ENCODE assay signal across 13 cellular contexts in the genomic region with DNA sequence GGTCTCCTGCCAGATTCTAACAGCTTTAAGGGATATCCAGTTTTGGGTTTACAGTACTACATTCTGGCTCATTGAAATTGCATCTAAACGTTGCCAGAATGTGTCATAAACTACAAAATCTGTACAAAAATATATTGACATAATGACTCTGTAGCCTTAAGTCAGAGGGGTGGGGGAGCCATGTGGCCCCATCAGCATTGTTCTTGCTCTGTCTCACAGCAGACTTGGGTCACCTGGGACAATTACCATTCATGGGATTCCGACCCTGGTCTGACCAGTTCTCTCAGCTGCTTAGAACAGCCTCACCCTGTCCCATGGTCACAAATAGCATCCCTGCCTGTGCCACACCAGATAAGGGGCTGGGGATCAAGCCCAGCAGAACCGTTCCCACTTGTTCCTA. TPM values are rescaled to one million over a fixed set of nuclear protein-coding genes. Genes with fewer than 3 reads are reported as not detected.
DNase-seq lines count a peak whose midpoint lies in the region; ATAC-seq, FAIRE-seq and TF ChIP-seq lines count a peak whose summit lies in the region.
"Had no signal": no experiment of that assay in that cellular context is flagged by ENCODE, and none has a peak within 500 bp of the region (broad histone marks: within the 10 kb centered on the region; RNA-seq: fewer than 3 reads in every experiment).

No MANE protein-coding gene starts in this region.

- H3K9me3 ChIP-seq in liver (ENCODE audit: control insufficient read depth in 4 of 4, low read length in 3 of 4) (no peaks in the 10 kb centered on the region), HepG2 (ENCODE audit: low read length) (no peaks in the 10 kb centered on the region), mucosa of rectum (ENCODE audit: control insufficient read depth in 2 of 2, low read length in 2 of 2) (no peaks in the 10 kb centered on the region), vagina (no peaks in the 10 kb centered on the region), testis (no peaks in the 10 kb centered on the region)
- H3K9me3 ChIP-seq: neutrophil had no signal

- intact Hi-C loops in HepG2 (cut with micrococcal nuclease; ENCODE audit: unreplicated experiment): no loop called here
- intact Hi-C loops in vagina (cut with DNase I): no loop called here
- intact Hi-C loops in testis (cut with DNase I; ENCODE audit: low total_unique reads): no loop called here

- H3K4me3 ChIP-seq in liver (ENCODE audit: low read depth in 1 of 3, low read length in 3 of 3) (no peak overlapping the region), HepG2 (replicated peaks in 1 of 3; ENCODE audit: insufficient read depth in 1 of 3, low read depth in 2 of 3, low read length in 3 of 3) (no peak overlapping the region), epithelial cell of esophagus (ENCODE audit: low read length) (no peak overlapping the region), mucosa of rectum (ENCODE audit: low read length in 2 of 2) (no peak overlapping the region), vagina (no peak overlapping the region), testis (no peak overlapping the region)

- POLR2A ChIA-PET in HepG2 (lab: Yijun Ruan, JAX): no interaction called here

- no peak for FAIRE-seq in HepG2 (lab: Jason Lieb, UNC)
- FAIRE-seq: G401.6 had no signal

- ATAC-seq in HepG2: no peak
- ATAC-seq in GM19397 (IDR thresholded peaks at IDR 0.05; ENCODE audit: unreplicated experiment): no peak

- TF ChIP-seq POLR2A in HepG2 (IDR thresholded peaks at IDR 0.05; ENCODE audit: insufficient read depth in 1 of 2, low read depth in 2 of 2, low read length in 2 of 2) (no peak), vagina (IDR thresholded peaks at IDR 0.05) (no peak), testis (IDR thresholded peaks at IDR 0.05) (no peak)

- DNase-seq in HepG2 (ENCODE audit: low spot score) (no peak), epithelial cell of esophagus (ENCODE audit: low read depth) (peak; percentile 44), vagina (ENCODE audit: extremely low spot score in 2 of 2) (no peak), cerebellar nuclear complex (lab: John Stamatoyannopoulos, UW) (no peak), testis (no peak)
- DNase-seq: activated CD4-positive, CD25-positive, alpha-beta regulatory T cell treated with anti-CD3 and anti-CD28 coated beads, Interleukin-2, amount 50 U/mL, for 72 hours; activated naive CD4-positive, alpha-beta T cell treated with Interleukin-2 at 50 U/mL for 16 hours; NCI-H524 had no signal

- H3K36me3 ChIP-seq in liver (ENCODE audit: control insufficient read depth in 4 of 4, insufficient read depth in 3 of 4, low read depth in 1 of 4, low read length in 3 of 4) (no peaks in the 10 kb centered on the region), HepG2 (replicated peaks in 1 of 2; ENCODE audit: control insufficient read depth in 1 of 2, insufficient read depth in 2 of 2, low read length in 2 of 2) (no peaks in the 10 kb centered on the region), mucosa of rectum (ENCODE audit: control insufficient read depth in 2 of 2, insufficient read depth in 2 of 2, low read length in 2 of 2) (no peaks in the 10 kb centered on the region), vagina (no peaks in the 10 kb centered on the region), testis (ENCODE audit: low read depth, missing control alignments) (no peaks in the 10 kb centered on the region)
- H3K36me3 ChIP-seq: neutrophil had no signal

- TF ChIP-seq CTCF in liver (IDR thresholded peaks at IDR 0.05; ENCODE audit: low read depth, low read length, missing input control) (no peak), HepG2 (CRISPR knock-in tag; IDR thresholded peaks at IDR 0.05) (no peak), epithelial cell of esophagus (IDR thresholded peaks at IDR 0.05; ENCODE audit: insufficient read depth, low read depth, low read length, missing control alignments) (no peak), vagina (IDR thresholded peaks at IDR 0.05) (no peak), testis (IDR thresholded peaks at IDR 0.05) (no peak)

- BruUV-seq in HepG2 (replicated peaks; lab: Mats Ljungman, UMichigan): no TSS peak

- H2AFZ ChIP-seq in HepG2 (ENCODE audit: low read length): no peak overlapping the region

- WGBS in liver: 69% methylated on average over 3 of the region's 3 CpGs
- whole genome bisulfite sequencing in HepG2 (ENCODE audit: low lambda C conversion rate): 23% methylated on average over 2 of the region's 3 CpGs
- WGBS in testis, 2 donors: 54 to 62% methylated on average over 3 of the region's 3 CpGs

- CTCF ChIA-PET in HepG2 (lab: Yijun Ruan, JAX; ENCODE audit: low intra/inter-chr PET ratio, low total read pairs): no interaction called here

- no peak overlapping the region for H3K9ac ChIP-seq in liver (ENCODE audit: low read depth in 1 of 2, low read length in 2 of 2)
- no peak overlapping the region for H3K9ac ChIP-seq in HepG2 (ENCODE audit: insufficient read depth, low read depth, low read length)
- no peak overlapping the region for H3K9ac ChIP-seq in mucosa of rectum (ENCODE audit: low read depth in 1 of 2, low read length in 2 of 2)

- no peaks in the 10 kb centered on the region for H4K20me1 ChIP-seq in HepG2 (ENCODE audit: insufficient read depth, low read length)

- TF ChIP-seq EP300 in HepG2 (IDR thresholded peaks at IDR 0.05; ENCODE audit: low read depth in 2 of 2, low read length in 2 of 2) (no peak), HepG2 (CRISPR knock-in tag; IDR thresholded peaks at IDR 0.05; ENCODE audit: borderline replicate concordance) (no peak)

- H3K4me1 ChIP-seq in liver (ENCODE audit: control insufficient read depth in 4 of 4, insufficient read depth in 4 of 4, low read length in 3 of 4): peaks cover 0 to 3% (median 0%) of the 10 kb centered on the region in 4 donors
- 0 out of 2 replicates have a peak, but pooled peaks cover 5% of the 10 kb centered on the region for H3K4me1 ChIP-seq in HepG2 (ENCODE audit: insufficient read depth, low read length)
- peaks cover 8% of the 10 kb centered on the region in 2 donors for H3K4me1 ChIP-seq in mucosa of rectum (ENCODE audit: control insufficient read depth in 2 of 2, insufficient read depth in 2 of 2, low read length in 2 of 2)
- H3K4me1 ChIP-seq in vagina: peaks cover 36% of the 10 kb centered on the region
- H3K4me1 ChIP-seq in testis: peaks cover 17% of the 10 kb centered on the region

- no peak overlapping the region for H3K4me2 ChIP-seq in HepG2 (ENCODE audit: low read depth, low read length)

- no peaks in the 10 kb centered on the region for H3K79me2 ChIP-seq in HepG2 (ENCODE audit: insufficient read depth, low read length)

- no peaks in the 10 kb centered on the region for H3K27me3 ChIP-seq in liver (ENCODE audit: control insufficient read depth in 4 of 4, insufficient read depth in 4 of 4, low read length in 3 of 4)
- no peaks in the 10 kb centered on the region; a peak in 1 of 5 replicates for H3K27me3 ChIP-seq in HepG2 (ENCODE audit: control insufficient read depth in 1 of 2, insufficient read depth in 2 of 2, low read length in 2 of 2)
- H3K27me3 ChIP-seq in mucosa of rectum (ENCODE audit: control insufficient read depth in 2 of 2, insufficient read depth in 2 of 2, low read length in 2 of 2): no peaks in the 10 kb centered on the region
- no peaks in the 10 kb centered on the region for H3K27me3 ChIP-seq in vagina
- H3K27me3 ChIP-seq in testis: no peaks in the 10 kb centered on the region
- H3K27me3 ChIP-seq: neutrophil had no signal

- in situ Hi-C loops in HepG2 (cut with HindIII; ENCODE audit: extremely low pct_ligation_motif_present, low pct_unique_long_range_greater_than_20kb): no loop called here

- TF ChIP-seq RAD21 in liver (IDR thresholded peaks at IDR 0.05) (no peak), HepG2 (CRISPR knock-in tag; IDR thresholded peaks at IDR 0.05) (no peak)

- H3K27ac ChIP-seq in liver (ENCODE audit: low read depth in 1 of 2, low read length in 2 of 2) (peak overlapping the region; percentile 1 to 72), HepG2 (ENCODE audit: extremely low read length, insufficient read depth, low read length) (no peak overlapping the region), mucosa of rectum (ENCODE audit: low read depth in 2 of 2, low read length in 2 of 2) (peak overlapping the region; percentile 62 to 71), vagina (peak overlapping the region; percentile 70), testis (peak overlapping the region in 1 of 2 donors; percentile 81)

TF ChIP-seq in liver, 16 proteins besides CTCF, POLR2A, EP300 and RAD21 (continues in another document):
- TF ChIP-seq FOXA1 (IDR thresholded peaks at IDR 0.05) (no peak), TAF1 (conservative IDR thresholded peaks at IDR 0.05) (no peak)

TF ChIP-seq in HepG2, 621 proteins besides CTCF, POLR2A, EP300 and RAD21 (continues in another document):
- TF ChIP-seq ISL2 (CRISPR knock-in tag; IDR thresholded peaks at IDR 0.05) (no peak), ZNF749 (CRISPR knock-in tag; IDR thresholded peaks at IDR 0.05; ENCODE audit: borderline replicate concordance) (no peak), ZNF501 (CRISPR knock-in tag; IDR thresholded peaks at IDR 0.05) (no peak)

RNA-seq across cellular contexts. Expression of a gene that starts 43.3 kb away (rescaled TPM):
- total RNA-seq in liver (10 to 100 TPM; 62.2 to 94.0 TPM), HepG2 (2016; rRNA removed; fragmentation: Illumina TruSeq; extraction: Trizol) (32.9 and 38.9 TPM in 2 replicates), vagina (161 TPM), testis (100 to 1,000 TPM; 133 to 173 TPM)
- polyA plus RNA-seq in liver (10 to 100 TPM in 1 of 2 donors, 1 to 10 TPM in 1; 7.9 to 13.3 TPM), HepG2 (2011; rRNA removed) (20.5 and 24.8 TPM in 2 replicates), testis (ENCODE audit: insufficient read depth, low read depth, low replicate concordance) (56.4 TPM)
- total RNA-seq in HepG2 (2016; cell fraction: cytosol; rRNA removed; fragmentation: Illumina TruSeq; extraction: Trizol; ENCODE audit: low read depth): 82.6 and 84.3 TPM in 2 replicates
- 30.1 and 34.1 TPM in 2 replicates for total RNA-seq in HepG2 (2016; cell fraction: insoluble cytoplasmic fraction; rRNA removed; fragmentation: Illumina TruSeq; extraction: Trizol)
- 30.2 and 31.1 TPM in 2 replicates for total RNA-seq in HepG2 (2016; cell fraction: membrane; rRNA removed; fragmentation: Illumina TruSeq; extraction: Trizol)
- 77.6 and 90.7 TPM in 2 replicates for total RNA-seq in HepG2 (2016; cell fraction: nucleus; rRNA removed; fragmentation: Illumina TruSeq; extraction: Trizol)
- 13.8 and 15.7 TPM in 2 replicates for polyA plus RNA-seq in HepG2 (2011; cell fraction: cytosol; rRNA removed)
- 28.2 and 34.1 TPM in 2 replicates for polyA plus RNA-seq in HepG2 (2011; cell fraction: nucleus; rRNA removed)
- polyA plus RNA-seq in HepG2 (2012): 19.0 and 20.9 TPM in 2 replicates
- 0.53 and 0.93 TPM in 2 replicates for polyA plus RNA-seq in HepG2 (2016; cell fraction: cytosol; fragmentation: Illumina TruSeq; extraction: Trizol; ENCODE audit: low read depth)
- polyA plus RNA-seq in HepG2 (2016; cell fraction: insoluble cytoplasmic fraction; fragmentation: Illumina TruSeq; extraction: Trizol; ENCODE audit: low read depth): 18.1 and 20.3 TPM in 2 replicates
- 2.4 and 2.8 TPM in 2 replicates for polyA plus RNA-seq in HepG2 (2016; cell fraction: membrane; fragmentation: Illumina TruSeq; extraction: Trizol; ENCODE audit: low read depth)
- 34.1 and 35.3 TPM in 2 replicates for polyA plus RNA-seq in HepG2 (2016; cell fraction: nucleus; fragmentation: Illumina TruSeq; extraction: Trizol; ENCODE audit: insufficient read depth, low read depth)
- polyA minus RNA-seq in HepG2 (2011; rRNA and poly(A)+ RNA removed; ENCODE audit: low replicate concordance): 56.3 and 75.4 TPM in 2 replicates
- polyA minus RNA-seq in HepG2 (2011; cell fraction: cytosol; rRNA and poly(A)+ RNA removed): 28.0 and 36.0 TPM in 2 replicates
- 207 and 236 TPM in 2 replicates for polyA minus RNA-seq in HepG2 (2011; cell fraction: nucleus; rRNA and poly(A)+ RNA removed)
